Comparison of ENCODE assay signal across 26 cellular contexts in the genomic region with DNA sequence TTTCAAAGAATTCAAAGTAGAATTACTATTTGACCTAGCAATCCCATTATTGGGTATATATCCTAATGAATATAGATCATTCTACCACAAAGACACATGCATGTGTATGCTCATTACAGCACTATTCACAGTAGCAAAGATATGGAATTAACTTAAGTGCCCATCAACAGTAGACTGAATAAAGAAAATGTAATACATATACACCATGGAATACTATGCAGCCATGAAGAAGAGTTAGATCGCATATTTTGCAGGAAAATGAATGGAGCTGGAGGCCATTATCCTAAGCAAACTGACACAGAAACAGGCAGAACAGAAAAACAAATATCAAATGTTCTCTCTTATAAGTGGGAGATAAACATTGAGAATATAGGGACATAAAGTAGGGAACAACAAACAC.
"Had no signal": no experiment of that assay in that cellular context is flagged by ENCODE, and none has a peak within 500 bp of the region (broad histone marks: within the 10 kb centered on the region; RNA-seq: fewer than 3 reads in every experiment).

No MANE protein-coding gene starts in this region.

- FAIRE-seq: urothelium cell line had no signal

- H3K36me3 ChIP-seq: neural progenitor cell, ovary, spleen, stomach, thoracic aorta, thyroid gland, tibial nerve, upper lobe of left lung, vagina had no signal

- H3K9ac ChIP-seq: neural progenitor cell, parathyroid adenoma had no signal

- ATAC-seq: naive thymus-derived CD4-positive, alpha-beta T cell; natural killer cell; psoas muscle; right cardiac atrium; sciatic nerve; stimulated activated effector memory CD8-positive, alpha-beta T cell treated with anti-CD3 and anti-CD28 coated beads, Interleukin-12 subunit alpha, Interleukin-12 subunit beta, amount 100 ng/mL, for 72 hours; stimulated activated naive B cell treated with anti-CD40 and anti-IgM and Interleukin-4, amounts not matched to agents 10 μg/mL and 1 μg/mL and 100 μg/mL, for 72 hours had no signal

- H3K79me2 ChIP-seq: parathyroid adenoma had no signal

- H3K4me1 ChIP-seq: neural progenitor cell, parathyroid adenoma, psoas muscle, spleen, stomach, thyroid gland, tibial nerve, upper lobe of left lung, vagina had no signal

- H3K27me3 ChIP-seq: neural progenitor cell, ovary, spleen, stomach, thyroid gland, tibial nerve, upper lobe of left lung, vagina had no signal

- H2AFZ ChIP-seq: neural progenitor cell, parathyroid adenoma had no signal

- H3K4me3 ChIP-seq: neural progenitor cell, ovary, psoas muscle, skin epidermis, smooth muscle cell, spleen, stomach, thoracic aorta, thyroid gland, tibial nerve, upper lobe of left lung, vagina had no signal

- H3K9me3 ChIP-seq: ovary, thoracic aorta, thyroid gland, upper lobe of left lung, vagina had no signal

- H3K27ac ChIP-seq: neural progenitor cell, ovary, parathyroid adenoma, psoas muscle, skin epidermis, spleen, stomach, thoracic aorta, thyroid gland, tibial nerve, upper lobe of left lung, vagina had no signal

- H3K4me2 ChIP-seq: neural progenitor cell, smooth muscle cell had no signal

- DNase-seq: naive thymus-derived CD4-positive, alpha-beta T cell; natural killer cell; occipital lobe; ovary; posterior cingulate gyrus; psoas muscle; right cardiac atrium; spleen; stimulated activated CD4-positive, alpha-beta T cell treated with anti-CD3 and anti-CD28 coated beads, Interleukin-12 subunit alpha, Interleukin-12 subunit beta, amount 100 ng/mL, for 4 hours; stimulated activated CD4-positive, alpha-beta T cell treated with anti-CD3 and anti-CD28 coated beads, Interleukin-1b, Interleukin-23, amount 100 ng/mL, for 48 hours; stimulated activated CD4-positive, alpha-beta T cell treated with anti-CD3 and anti-CD28 coated beads, Interleukin-4, amount 100 ng/mL, for 24 hours; stimulated activated naive B cell treated with anti-CD40 and anti-IgM and Interleukin-4, amounts not matched to agents 10 μg/mL and 1 μg/mL and 100 μg/mL, for 72 hours; stimulated activated naive CD4-positive, alpha-beta T cell treated with Interleukin-2 at 50 U/mL for 16 hours; stomach; thyroid gland; upper lobe of left lung had no signal
